In genomic region chr15:26736502-26737248, GRCh38 we compare ENCODE assay signal across 25 cellular contexts. TPM values are rescaled to one million over a fixed set of nuclear protein-coding genes. Genes with fewer than 3 reads are reported as not detected.
"Had no signal": no experiment of that assay in that cellular context is flagged by ENCODE, and none has a peak within 500 bp of the region (broad histone marks: within the 10 kb centered on the region; RNA-seq: fewer than 3 reads in every experiment).

No MANE protein-coding gene starts in this region.

- H3K27ac ChIP-seq: brain microvascular endothelial cell, heart right ventricle, left ventricle myocardium inferior, neutrophil, pancreas, psoas muscle, tibial nerve had no signal

- FAIRE-seq: colon, pancreas had no signal

- DNase-seq: activated CD4-positive, alpha-beta T cell treated with anti-CD3 and anti-CD28 coated beads, Interleukin-2, amount 10 ng/mL, durations not matched to agents 7 days and 5 days; activated CD4-positive, CD25-positive, alpha-beta regulatory T cell treated with anti-CD3 and anti-CD28 coated beads, Interleukin-2, amount 50 U/mL, for 72 hours; activated CD8-positive, alpha-beta memory T cell treated with anti-CD3 and anti-CD28 coated beads, Interleukin-2, amount 10 ng/mL, durations not matched to agents 7 days and 5 days; activated CD8-positive, alpha-beta T cell treated with anti-CD3 and anti-CD28 coated beads for 36 hours; activated gamma-delta T cell; activated naive CD4-positive, alpha-beta T cell treated with anti-CD3 and anti-CD28 coated beads, Interleukin-2, amount 50 U/mL, for 16 hours; activated naive CD8-positive, alpha-beta T cell treated with anti-CD3 and anti-CD28 coated beads, Interleukin-2, amount 50 U/mL, for 24 hours; activated T-cell treated with anti-CD3 and anti-CD28 coated beads for 4 hours; anterior cingulate cortex; brain microvascular endothelial cell; central memory CD4-positive, alpha-beta T cell; dorsolateral prefrontal cortex; heart right ventricle; kidney glomerular epithelial cell; left ventricle myocardium inferior; natural killer cell; pancreas; psoas muscle; right cardiac atrium; stimulated activated CD4-positive, alpha-beta T cell treated with anti-CD3 and anti-CD28 coated beads, Interleukin-12 subunit alpha, Interleukin-12 subunit beta, amount 100 ng/mL, for 4 hours had no signal

- H3K4me3 ChIP-seq: dorsolateral prefrontal cortex, heart right ventricle, left ventricle myocardium inferior, pancreas, psoas muscle, tibial nerve had no signal

- H3K9me3 ChIP-seq: neutrophil, pancreas had no signal

- ATAC-seq: activated CD8-positive, alpha-beta memory T cell treated with anti-CD3 and anti-CD28 coated beads, Interleukin-2, amount 10 ng/mL, durations not matched to agents 7 days and 5 days; activated CD8-positive, alpha-beta T cell treated with anti-CD3 and anti-CD28 coated beads for 36 hours; activated naive CD8-positive, alpha-beta T cell treated with anti-CD3 and anti-CD28 coated beads, Interleukin-2, amount 50 U/mL, for 24 hours; heart right ventricle; natural killer cell; pancreas; psoas muscle; right cardiac atrium had no signal

- H3K36me3 ChIP-seq: brain microvascular endothelial cell, heart right ventricle, left ventricle myocardium inferior, neutrophil, pancreas, tibial nerve had no signal

- H3K4me1 ChIP-seq: heart right ventricle, left ventricle myocardium inferior, pancreas, psoas muscle, tibial nerve had no signal

- H3K27me3 ChIP-seq: brain microvascular endothelial cell, dorsolateral prefrontal cortex, neutrophil, pancreas, tibial nerve had no signal

RNA-seq across cellular contexts. Expression of gene GABRB3, which starts 36.2 kb away (rescaled TPM):
- total RNA-seq: activated CD8-positive, alpha-beta memory T cell treated with anti-CD3 and anti-CD28 coated beads, Interleukin-2, amount 10 ng/mL, durations not matched to agents 7 days and 5 days; activated T-helper 1 cell treated with anti-CD3 and anti-CD28 coated beads, Interleukin-12 subunit alpha, Interleukin-12 subunit beta, Interleukin-2, Interleukin-4 antibody, amounts not matched to agents 30 ng/mL and 10 ng/mL and 1 ng/mL, durations not matched to agents 14 hours and 24 hours and 36 hours; natural killer cell; T-helper 2 cell treated with Interferon-gamma antibody and Interleukin-4, amounts not matched to agents 100 ng/mL and 5 ng/mL, for 36 hours had no signal
